Comparison of ENCODE assay signal across 21 cellular contexts in the genomic region with DNA sequence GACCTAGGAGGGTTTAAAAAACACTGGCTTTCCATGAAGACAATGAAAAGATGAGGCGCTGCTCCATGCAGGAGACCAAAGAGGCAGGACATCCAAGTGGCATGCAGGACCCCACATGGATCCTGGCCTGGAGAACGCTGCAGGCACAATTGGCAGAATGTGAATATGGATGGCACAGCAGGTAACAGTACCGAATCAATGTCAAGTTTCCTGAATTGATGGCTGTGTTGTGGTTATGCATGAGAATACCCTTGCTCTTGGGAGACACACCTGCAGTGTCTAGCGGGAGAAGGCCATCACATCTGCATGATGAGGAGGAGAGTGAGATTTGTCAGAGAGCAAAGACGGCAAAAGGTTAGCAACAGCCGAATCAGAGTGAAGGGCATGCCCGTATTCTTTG.
DNase-seq lines count a peak whose midpoint lies in the region; ATAC-seq, FAIRE-seq and TF ChIP-seq lines count a peak whose summit lies in the region.
"Had no signal": no experiment of that assay in that cellular context is flagged by ENCODE, and none has a peak within 500 bp of the region (broad histone marks: within the 10 kb centered on the region; RNA-seq: fewer than 3 reads in every experiment).

No MANE protein-coding gene starts in this region.

- intact Hi-C loops in left ventricle myocardium superior (cut with micrococcal nuclease), result no loop called here

- H3K4me1 ChIP-seq in H1 (replicated peaks in 1 of 4; ENCODE audit: control insufficient read depth in 3 of 4, insufficient read depth in 4 of 4, low read length in 3 of 4) (peaks cover 6 to 22% (median 14%) of the 10 kb centered on the region in 4 experiments), BE2C (no peaks in the 10 kb centered on the region)
- H3K4me1 ChIP-seq: testis had no signal

- H2BK20ac ChIP-seq in H1 (ENCODE audit: low read length), result no peak overlapping the region

- H3K27me3 Mint-ChIP-seq in activated naive CD4-positive, alpha-beta T cell treated with anti-CD3 and anti-CD28 coated beads, Interleukin-2, amount 50 U/mL, for 24 hours, result no peaks in the 10 kb centered on the region
- H3K27me3 Mint-ChIP-seq in stimulated activated memory B cell treated with anti-CD40 and anti-IgM and Interleukin-4, amounts not matched to agents 10 μg/mL and 1 μg/mL and 100 μg/mL, for 72 hours, result no peaks in the 10 kb centered on the region

- H3K27ac Mint-ChIP-seq in activated naive CD4-positive, alpha-beta T cell treated with anti-CD3 and anti-CD28 coated beads, Interleukin-2, amount 50 U/mL, for 24 hours, result peak overlapping the region; percentile 19
- H3K27ac Mint-ChIP-seq in activated naive CD4-positive, alpha-beta T cell treated with anti-CD3 and anti-CD28 coated beads, Interleukin-2, amount 50 U/mL, for 72 hours, result peak overlapping the region in 1 of 2 donors; percentile 47
- H3K27ac Mint-ChIP-seq in stimulated activated memory B cell treated with anti-CD40 and anti-IgM and Interleukin-4, amounts not matched to agents 10 μg/mL and 1 μg/mL and 100 μg/mL, for 72 hours, result peak overlapping the region; percentile 71
- H3K27ac Mint-ChIP-seq: nephron progenitor cell had no signal

- no peaks in the 10 kb centered on the region for H3K79me1 ChIP-seq in H1 (ENCODE audit: low read depth, low read length)

- POLR2A ChIA-PET in H1 (lab: Charles Lee; ENCODE audit: partially characterized antibody), result no interaction called here

- peak overlapping the region; percentile 5 for H3K4me3 Mint-ChIP-seq in activated naive CD4-positive, alpha-beta T cell treated with anti-CD3 and anti-CD28 coated beads, Interleukin-2, amount 50 U/mL, for 24 hours
- no peak overlapping the region for H3K4me3 Mint-ChIP-seq in stimulated activated memory B cell treated with anti-CD40 and anti-IgM and Interleukin-4, amounts not matched to agents 10 μg/mL and 1 μg/mL and 100 μg/mL, for 72 hours
- H3K4me3 Mint-ChIP-seq: nephron progenitor cell; stimulated activated effector memory CD8-positive, alpha-beta T cell treated with anti-CD3 and anti-CD28 coated beads, Interleukin-12 subunit alpha, Interleukin-12 subunit beta, amount 100 ng/mL, for 72 hours had no signal

- peak; percentile 79 for FAIRE-seq in H1 (lab: Jason Lieb, UNC)
- FAIRE-seq: GM12892, H54 had no signal

- H3K9me3 Mint-ChIP-seq in activated naive CD4-positive, alpha-beta T cell treated with anti-CD3 and anti-CD28 coated beads, Interleukin-2, amount 50 U/mL, for 24 hours, result no peaks in the 10 kb centered on the region
- no peaks in the 10 kb centered on the region for H3K9me3 Mint-ChIP-seq in activated naive CD4-positive, alpha-beta T cell treated with anti-CD3 and anti-CD28 coated beads, Interleukin-2, amount 50 U/mL, for 72 hours
- no peaks in the 10 kb centered on the region for H3K9me3 Mint-ChIP-seq in stimulated activated memory B cell treated with anti-CD40 and anti-IgM and Interleukin-4, amounts not matched to agents 10 μg/mL and 1 μg/mL and 100 μg/mL, for 72 hours
- H3K9me3 Mint-ChIP-seq: nephron progenitor cell; stimulated activated effector memory CD8-positive, alpha-beta T cell treated with anti-CD3 and anti-CD28 coated beads, Interleukin-12 subunit alpha, Interleukin-12 subunit beta, amount 100 ng/mL, for 72 hours had no signal

- no peak overlapping the region for H2BK12ac ChIP-seq in H1 (ENCODE audit: low read depth, low read length)

- no peak overlapping the region for H2BK15ac ChIP-seq in H1 (ENCODE audit: low read length)

- H3K27ac ChIP-seq in H1 (ENCODE audit: low read depth, low read length), result no peak overlapping the region
- H3K27ac ChIP-seq: testis had no signal

- no peak overlapping the region for H2AFZ ChIP-seq in H1 (ENCODE audit: low read length)

- TF ChIP-seq RAD21 in H1 (IDR thresholded peaks at IDR 0.05 in 1 of 2, conservative IDR thresholded peaks at IDR 0.05 in 1 of 2; ENCODE audit: low read depth in 2 of 2, low read length in 2 of 2), result no peak; a peak in 1 of 4 replicates

- no peak overlapping the region for H3K56ac ChIP-seq in H1 (replicated peaks; ENCODE audit: insufficient read length, low read depth, low read length)

- no peak overlapping the region for H3K23ac ChIP-seq in H1 (ENCODE audit: insufficient read length)

- WGBS in H1 (ENCODE audit: extremely low coverage in 1 of 2, insufficient coverage in 1 of 2, insufficient read length in 1 of 2, insufficient replicate concordance in 2 of 2, low coverage in 1 of 2, low lambda C conversion rate in 2 of 2, missing lambda C conversion rate in 1 of 2), 2 experiments, result 43% methylated on average over 7 of the region's 7 CpGs; no CpG with 5 or more reads in 1 of the 2 experiments

- no peak for ATAC-seq in activated naive CD4-positive, alpha-beta T cell treated with anti-CD3 and anti-CD28 coated beads, Interleukin-2, amount 50 U/mL, for 72 hours
- no peak for ATAC-seq in stimulated activated memory B cell treated with anti-CD40 and anti-IgM and Interleukin-4, amounts not matched to agents 10 μg/mL and 1 μg/mL and 100 μg/mL, for 72 hours
- no peak for ATAC-seq in left ventricle myocardium superior
- ATAC-seq: left cardiac atrium had no signal

- H3K36me3 ChIP-seq in H1 (ENCODE audit: control insufficient read depth in 2 of 4, insufficient read depth in 4 of 4, low read length in 3 of 4), result no peaks in the 10 kb centered on the region
- H3K36me3 ChIP-seq in BE2C, result no peaks in the 10 kb centered on the region

- no peak overlapping the region for H4K8ac ChIP-seq in H1 (ENCODE audit: extremely low read depth, insufficient read depth, low read length)

- H3K4me1 Mint-ChIP-seq in activated naive CD4-positive, alpha-beta T cell treated with anti-CD3 and anti-CD28 coated beads, Interleukin-2, amount 50 U/mL, for 24 hours, result peaks cover 29% of the 10 kb centered on the region
- H3K4me1 Mint-ChIP-seq in stimulated activated memory B cell treated with anti-CD40 and anti-IgM and Interleukin-4, amounts not matched to agents 10 μg/mL and 1 μg/mL and 100 μg/mL, for 72 hours, result peaks cover 94% of the 10 kb centered on the region

- H3K79me2 ChIP-seq in H1 (ENCODE audit: control insufficient read depth in 1 of 2, insufficient read depth in 2 of 2, low read length in 2 of 2), result no peaks in the 10 kb centered on the region

- H3K27me3 ChIP-seq in H1 (replicated peaks in 1 of 4; ENCODE audit: control insufficient read depth in 3 of 4, extremely low read depth in 1 of 4, insufficient read depth in 3 of 4, low read length in 3 of 4) (no peaks in the 10 kb centered on the region; a peak in 1 of 7 replicates), BE2C (no peaks in the 10 kb centered on the region)
- H3K27me3 ChIP-seq: testis had no signal

- CTCF ChIA-PET in H1 (lab: Charles Lee; ENCODE audit: partially characterized antibody), result interaction anchor here (0.8 to 1.1 kb wide), 3 partner anchors 9 to 54 kb away, joined by 4 read pairs; no protein-coding TSS in a partner anchor

- H3K4me3 ChIP-seq in H1 (ENCODE audit: extremely low read depth in 1 of 4, insufficient read depth in 2 of 4, low read depth in 3 of 4, low read length in 4 of 4), result no peak overlapping the region
- no peak overlapping the region for H3K4me3 ChIP-seq in BE2C (ENCODE audit: low read depth, low read length)
- H3K4me3 ChIP-seq: testis had no signal

- H2AK5ac ChIP-seq in H1 (ENCODE audit: low read depth, low read length), result no peak overlapping the region

- no peak overlapping the region; a peak in 1 of 7 replicates for H3K9ac ChIP-seq in H1 (replicated peaks in 1 of 4; ENCODE audit: extremely low read depth in 1 of 4, low read depth in 3 of 4, low read length in 3 of 4)

- H4K5ac ChIP-seq in H1 (ENCODE audit: insufficient read length, low read depth, low read length), result no peak overlapping the region

- peak overlapping the region; percentile 18 to 50; a peak in 2 of 4 replicates for H3K4me2 ChIP-seq in H1 (ENCODE audit: insufficient read depth in 1 of 2, low read depth in 2 of 2, low read length in 2 of 2)

- H2BK5ac ChIP-seq in H1 (ENCODE audit: low read depth, low read length), result 0 out of 2 replicates have a peak overlapping the region, but pooled peaks have one; percentile 66

- H3K14ac ChIP-seq in H1 (ENCODE audit: insufficient read length), result no peak overlapping the region

- no peak for DNase-seq in activated naive CD4-positive, alpha-beta T cell treated with anti-CD3 and anti-CD28 coated beads, Interleukin-2, amount 50 U/mL, for 72 hours (ENCODE audit: low spot score in 2 of 2)
- DNase-seq in NAMALWA (ENCODE audit: low spot score) (peak; percentile 23), H1 (ENCODE audit: low read depth in 1 of 2, low spot score in 2 of 2) (peak in 1 of 2 experiments; percentile 34), BE2C (no peak), NCI-H128 (lab: John Stamatoyannopoulos, UW; ENCODE audit: unreplicated experiment) (no peak), left ventricle myocardium superior (no peak)
- DNase-seq: activated CD4-positive, alpha-beta T cell treated with anti-CD3 and anti-CD28 coated beads for 48 hours; cerebellar nuclear complex; DMS79; foreskin melanocyte; hippocampal formation; left cardiac atrium; NCI-H1105 treated with DMSO at 0.1 percent for 48 hours; NCI-H510A treated with DMSO at 0.1 percent for 48 hours; nephron progenitor cell; testis had no signal

- peak in 1 of 2 experiments; percentile 13; a peak in 1 of 3 replicates for TF ChIP-seq EP300 in H1 (IDR thresholded peaks at IDR 0.05; ENCODE audit: borderline replicate concordance in 1 of 2, low read depth in 2 of 2, low read length in 2 of 2)

- TF ChIP-seq CTCF in H1 (IDR thresholded peaks at IDR 0.05; ENCODE audit: control extremely low read depth in 1 of 3, insufficient read depth in 1 of 3, low read depth in 1 of 3, low read length in 3 of 3), result no peak
- no peak for TF ChIP-seq CTCF in BE2C (IDR thresholded peaks at IDR 0.05; ENCODE audit: low read depth, low read length)

- TF ChIP-seq POLR2A in H1 (IDR thresholded peaks at IDR 0.05; ENCODE audit: control extremely low read depth in 1 of 2, low read depth in 2 of 2, low read length in 2 of 2), result no peak

- no peak overlapping the region for H3K4ac ChIP-seq in H1 (replicated peaks; ENCODE audit: insufficient read length, low read depth, low read length)

- no peaks in the 10 kb centered on the region for H4K20me1 ChIP-seq in H1 (replicated peaks in 1 of 2; ENCODE audit: control insufficient read depth in 1 of 2, insufficient read depth in 2 of 2, low read length in 2 of 2)

- H2BK120ac ChIP-seq in H1 (replicated peaks; ENCODE audit: low read depth, low read length), result no peak overlapping the region

- no peaks in the 10 kb centered on the region for H3K23me2 ChIP-seq in H1 (ENCODE audit: low read depth, low read length)

- H3K9me3 ChIP-seq in H1 (ENCODE audit: insufficient read depth in 2 of 2, low read depth in 1 of 2, low read length in 1 of 2) (no peaks in the 10 kb centered on the region; a peak in 1 of 4 replicates), BE2C (no peaks in the 10 kb centered on the region)
- H3K9me3 ChIP-seq: testis had no signal

- H3K18ac ChIP-seq in H1 (ENCODE audit: extremely low read depth, low read length), result no peak overlapping the region

- H4K91ac ChIP-seq in H1 (replicated peaks; ENCODE audit: insufficient read length, low read length), result no peak overlapping the region

- H3K36me3 Mint-ChIP-seq in activated naive CD4-positive, alpha-beta T cell treated with anti-CD3 and anti-CD28 coated beads, Interleukin-2, amount 50 U/mL, for 24 hours, result no peaks in the 10 kb centered on the region
- no peaks in the 10 kb centered on the region for H3K36me3 Mint-ChIP-seq in activated naive CD4-positive, alpha-beta T cell treated with anti-CD3 and anti-CD28 coated beads, Interleukin-2, amount 50 U/mL, for 72 hours
- no peaks in the 10 kb centered on the region for H3K36me3 Mint-ChIP-seq in stimulated activated memory B cell treated with anti-CD40 and anti-IgM and Interleukin-4, amounts not matched to agents 10 μg/mL and 1 μg/mL and 100 μg/mL, for 72 hours
- H3K36me3 Mint-ChIP-seq: stimulated activated effector memory CD8-positive, alpha-beta T cell treated with anti-CD3 and anti-CD28 coated beads, Interleukin-12 subunit alpha, Interleukin-12 subunit beta, amount 100 ng/mL, for 72 hours had no signal
